In the genomic region with DNA sequence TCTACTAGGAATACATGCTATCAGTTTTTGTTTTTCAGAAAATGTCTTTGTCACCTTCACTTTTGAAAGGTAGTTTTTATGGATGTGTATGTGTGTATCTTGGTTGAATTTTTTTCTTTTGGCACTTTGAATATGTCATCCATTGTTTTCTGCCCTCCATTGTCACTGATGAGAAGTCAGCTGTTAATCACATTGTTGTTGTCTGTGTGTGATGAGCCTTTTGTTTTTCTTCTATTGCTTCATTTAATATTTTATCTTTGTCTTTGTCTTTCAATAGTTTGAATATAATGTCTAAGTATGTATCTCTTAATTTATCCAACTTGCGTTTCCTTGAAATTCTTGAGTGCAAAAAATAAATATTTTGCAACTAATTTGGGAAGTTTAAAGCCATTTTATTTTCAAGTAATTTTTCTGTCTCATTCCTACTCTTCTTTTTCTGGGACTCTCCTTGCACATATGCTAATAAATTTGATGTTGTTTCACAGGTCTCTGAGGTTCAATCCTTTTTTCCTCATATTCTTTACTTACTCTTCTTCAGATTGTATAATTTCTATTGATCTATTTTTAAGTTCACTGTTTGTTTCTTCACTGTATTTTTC, we compare ENCODE assay signal across 18 cellular contexts.
DNase-seq lines count a peak whose midpoint lies in the region; ATAC-seq, FAIRE-seq and TF ChIP-seq lines count a peak whose summit lies in the region.
"Had no signal": no experiment of that assay in that cellular context is flagged by ENCODE, and none has a peak within 500 bp of the region (broad histone marks: within the 10 kb centered on the region; RNA-seq: fewer than 3 reads in every experiment).

No MANE protein-coding gene starts in this region.

- H2BK5ac ChIP-seq in mesenchymal stem cell (ENCODE audit: low read depth, low read length, poor library complexity, severe bottlenecking): no peak overlapping the region

- no peak overlapping the region for H2BK15ac ChIP-seq in mesenchymal stem cell (ENCODE audit: low read depth, poor library complexity, severe bottlenecking)

- CTCF ChIA-PET in WTC11 (lab: Charles Lee): no interaction called here

- no peaks in the 10 kb centered on the region for H3K4me1 Mint-ChIP-seq in WTC11
- H3K4me1 Mint-ChIP-seq: CD14-positive monocyte; CD4-positive, alpha-beta memory T cell; H9 had no signal

- no peak overlapping the region for H3K27ac Mint-ChIP-seq in WTC11
- H3K27ac Mint-ChIP-seq: CD14-positive monocyte; CD4-positive, alpha-beta memory T cell; H9 had no signal

- H3K9me3 ChIP-seq in mesenchymal stem cell (ENCODE audit: control insufficient read depth, low read length): peaks cover 43% of the 10 kb centered on the region

- no peak overlapping the region for H4K8ac ChIP-seq in mesenchymal stem cell (ENCODE audit: low read length)

- peak; percentile 29 for FAIRE-seq in D721Med (lab: Jason Lieb, UNC)
- FAIRE-seq: GM12891, GM19239, H1 had no signal

- H2AFZ ChIP-seq in mesenchymal stem cell (ENCODE audit: low read depth, low read length): no peak overlapping the region

- ATAC-seq in WTC11 (no peak), HG02970 (IDR thresholded peaks at IDR 0.05; ENCODE audit: low FRiP score, unreplicated experiment) (no peak)

- no peaks in the 10 kb centered on the region for H3K36me3 ChIP-seq in mesenchymal stem cell (ENCODE audit: control insufficient read depth in 1 of 2, insufficient read depth in 2 of 2, low read depth in 1 of 2, low read length in 2 of 2)
- H3K36me3 ChIP-seq: BLaER1 had no signal

- peak; percentile 17 for DNase-seq in DMS53 (lab: John Stamatoyannopoulos, UW)
- DNase-seq in DMS53 treated with DMSO at 0.1 percent for 48 hours (lab: John Stamatoyannopoulos, UW; ENCODE audit: unreplicated experiment): no peak
- no peak for DNase-seq in D721Med (ENCODE audit: insufficient read length, low spot score)
- DNase-seq in WTC11 (ENCODE audit: low spot score): no peak
- peak; percentile 18 for DNase-seq in mesenchymal stem cell
- DNase-seq in medulla oblongata (ENCODE audit: extremely low spot score): no peak
- DNase-seq: 8988T; CD4-positive, alpha-beta memory T cell; DMS153; DND-41; EL; H9 had no signal

- H3K4me3 Mint-ChIP-seq in WTC11: no peak overlapping the region
- H3K4me3 Mint-ChIP-seq: CD14-positive monocyte; CD4-positive, alpha-beta memory T cell; H9 had no signal

- H3K79me1 ChIP-seq in mesenchymal stem cell (replicated peaks; ENCODE audit: low read length, poor library complexity, severe bottlenecking): no peaks in the 10 kb centered on the region

- no CpG with 5 or more reads among the region's 1 CpG for whole genome bisulfite sequencing in mesenchymal stem cell

- no peak overlapping the region for H3K27ac ChIP-seq in mesenchymal stem cell (ENCODE audit: low read length, poor library complexity, severe bottlenecking)
- H3K27ac ChIP-seq: BLaER1 had no signal

- H2BK120ac ChIP-seq in mesenchymal stem cell (ENCODE audit: low read depth, low read length): no peak overlapping the region

- peaks cover 19% of the 10 kb centered on the region for H3K36me3 Mint-ChIP-seq in WTC11
- H3K36me3 Mint-ChIP-seq: CD14-positive monocyte; CD4-positive, alpha-beta memory T cell had no signal

- TF ChIP-seq CTCF in D721Med (IDR thresholded peaks at IDR 0.05; ENCODE audit: insufficient read depth, missing control alignments) (no peak), WTC11 (IDR thresholded peaks at IDR 0.05) (no peak)

- no peaks in the 10 kb centered on the region for H3K27me3 Mint-ChIP-seq in WTC11 (ENCODE audit: low read depth)
- H3K27me3 Mint-ChIP-seq: CD4-positive, alpha-beta memory T cell had no signal

- H3K4me1 ChIP-seq in mesenchymal stem cell (ENCODE audit: control insufficient read depth, insufficient read depth, low read depth, low read length): no peaks in the 10 kb centered on the region
- H3K4me1 ChIP-seq: BLaER1 had no signal

- H3K27me3 ChIP-seq in mesenchymal stem cell (ENCODE audit: control insufficient read depth in 1 of 2, insufficient read depth in 1 of 2, low read length in 2 of 2): no peaks in the 10 kb centered on the region
- H3K27me3 ChIP-seq: BLaER1 had no signal

- POLR2A ChIA-PET in WTC11 (lab: Charles Lee): no interaction called here

- H3K4me2 ChIP-seq in mesenchymal stem cell (ENCODE audit: low read length, poor library complexity, severe bottlenecking): no peak overlapping the region
- H3K4me2 ChIP-seq: BLaER1 had no signal

- H3K18ac ChIP-seq in mesenchymal stem cell (ENCODE audit: low read depth in 1 of 2, low read length in 2 of 2): no peak overlapping the region

- no peak overlapping the region for H3K9ac ChIP-seq in mesenchymal stem cell (ENCODE audit: low read length)
- H3K9ac ChIP-seq: BLaER1 had no signal

- no peak overlapping the region for H3K4ac ChIP-seq in mesenchymal stem cell (ENCODE audit: low read depth in 1 of 2, low read length in 2 of 2)

- no peak overlapping the region for H2AK5ac ChIP-seq in mesenchymal stem cell (ENCODE audit: low read length, severe bottlenecking)

- H3K14ac ChIP-seq in mesenchymal stem cell (ENCODE audit: low read length in 2 of 2): no peak overlapping the region

- H3K4me3 ChIP-seq in mesenchymal stem cell (ENCODE audit: insufficient read depth in 1 of 2, low read depth in 1 of 2, low read length in 2 of 2): no peak overlapping the region
- H3K4me3 ChIP-seq: BLaER1 had no signal

- H4K91ac ChIP-seq in mesenchymal stem cell (ENCODE audit: low read length): no peak overlapping the region

- H3K23ac ChIP-seq in mesenchymal stem cell (ENCODE audit: low read length in 2 of 2): no peak overlapping the region

- H2BK12ac ChIP-seq in mesenchymal stem cell (ENCODE audit: low read length in 2 of 2): no peak overlapping the region

- H3K9me3 Mint-ChIP-seq in WTC11: peaks cover 37% of the 10 kb centered on the region

TF ChIP-seq in WTC11, 78 proteins besides CTCF, POLR2A, EP300 and RAD21:
- TF ChIP-seq ZNF317 (CRISPR knock-in tag; IDR thresholded peaks at IDR 0.05; ENCODE audit: borderline replicate concordance, low read depth) (peak; percentile 99), GRHL2 (CRISPR knock-in tag; IDR thresholded peaks at IDR 0.05; ENCODE audit: insufficient replicate concordance, severe bottlenecking) (no peak)
TF ChIP-seq in WTC11: peak in this region for 1.

Comparison
In these comparisons a context has a peak if more than half of its experiments do, and no peak if none do; other contexts are left out.
1. DNase-seq: peak in DMS53 (single experiment) and mesenchymal stem cell (single experiment); none in DMS53 treated with DMSO at 0.1 percent for 48 hours (single experiment), D721Med (single experiment), WTC11 (single experiment) and medulla oblongata (single experiment).